Comparison of ENCODE assay signal across 16 cellular contexts in genomic region chr11:32911413-32911812, GRCh38. TPM values are rescaled to one million over a fixed set of nuclear protein-coding genes. Genes with fewer than 3 reads are reported as not detected.
A peak's percentile ranks its signal among the peaks of the same experiment; 100 is the strongest.
DNase-seq lines count a peak whose midpoint lies in the region; ATAC-seq and TF ChIP-seq lines count a peak whose summit lies in the region.
"Had no signal": no experiment of that assay in that cellular context is flagged by ENCODE, and none has a peak within 500 bp of the region (broad histone marks: within the 10 kb centered on the region; RNA-seq: fewer than 3 reads in every experiment).

No MANE protein-coding gene starts in this region.

- H2BK120ac ChIP-seq in mesendoderm (ENCODE audit: low read depth, low read length): no peak overlapping the region

- no peak overlapping the region for H3K4ac ChIP-seq in mesendoderm (ENCODE audit: low read depth, low read length)

- ATAC-seq in WTC11 (no peak), GM21381 (IDR thresholded peaks at IDR 0.05; ENCODE audit: unreplicated experiment) (no peak), left lobe of liver (no peak)

- H3K9ac ChIP-seq in mesendoderm (ENCODE audit: low read length): no peak overlapping the region

- no peak overlapping the region for H3K56ac ChIP-seq in mesendoderm (ENCODE audit: low read length)

- H3K4me1 Mint-ChIP-seq in WTC11: peaks cover 54% of the 10 kb centered on the region

- H3K4me3 ChIP-seq in Jurkat, Clone E6-1 (ENCODE audit: low read length): no peak overlapping the region
- H3K4me3 ChIP-seq in mesendoderm (ENCODE audit: low read length): no peak overlapping the region
- H3K4me3 ChIP-seq: HAP-1 had no signal

- no peak overlapping the region for H4K5ac ChIP-seq in mesendoderm (ENCODE audit: low read length)

- DNase-seq in Jurkat, Clone E6-1 (ENCODE audit: low read depth, low spot score): peak; percentile 35
- DNase-seq in WTC11 (ENCODE audit: low spot score) (no peak), mesendoderm (peak; percentile 60), left lobe of liver (ENCODE audit: low spot score) (no peak), nucleus accumbens (lab: John Stamatoyannopoulos, UW) (no peak)
- DNase-seq: C1 segment of cervical spinal cord; Calu3; CD4-positive, alpha-beta memory T cell; COR-L47; DMS53; DMS79 treated with DMSO at 0.1 percent for 48 hours; GF-D8; GOT3; HFFc6 had no signal

- no peak overlapping the region for H2BK15ac ChIP-seq in mesendoderm (replicated peaks; ENCODE audit: low read depth)

- H3K36me3 Mint-ChIP-seq in WTC11: peaks cover 20% of the 10 kb centered on the region

- peaks cover 4% of the 10 kb centered on the region for H3K4me1 ChIP-seq in mesendoderm (ENCODE audit: control insufficient read depth, low read depth, low read length)
- H3K4me1 ChIP-seq: HAP-1 had no signal

- TF ChIP-seq CTCF in WTC11 (IDR thresholded peaks at IDR 0.05): no peak

- H2BK5ac ChIP-seq in mesendoderm (ENCODE audit: low read length): no peak overlapping the region

- no CpG with 5 or more reads among the region's 3 CpGs for WGBS in mesendoderm (ENCODE audit: extremely low coverage, insufficient coverage, low lambda C conversion rate)

- H3K27ac ChIP-seq in mesendoderm (ENCODE audit: low read depth, low read length): no peak overlapping the region

- no peak overlapping the region for H3K4me2 ChIP-seq in mesendoderm (ENCODE audit: low read length)

- POLR2A ChIA-PET in WTC11 (lab: Charles Lee): no interaction called here

- H3K4me3 Mint-ChIP-seq in WTC11: no peak overlapping the region
- H3K4me3 Mint-ChIP-seq: HFFc6 had no signal

- no peak overlapping the region for H4K8ac ChIP-seq in mesendoderm (ENCODE audit: low read depth, low read length)

- H3K27me3 ChIP-seq in mesendoderm (ENCODE audit: insufficient read depth, low read length, poor library complexity): no peaks in the 10 kb centered on the region

- no peak overlapping the region for H3K18ac ChIP-seq in mesendoderm (ENCODE audit: low read length)

- peak overlapping the region; percentile 67 for H3K27ac Mint-ChIP-seq in WTC11
- H3K27ac Mint-ChIP-seq: HFFc6 had no signal

- no peaks in the 10 kb centered on the region for H3K9me3 Mint-ChIP-seq in WTC11
- H3K9me3 Mint-ChIP-seq: CD4-positive, alpha-beta memory T cell; HFFc6 had no signal

- no peak overlapping the region for H2AK5ac ChIP-seq in mesendoderm (ENCODE audit: low read length)

- no peaks in the 10 kb centered on the region for H3K36me3 ChIP-seq in mesendoderm (ENCODE audit: control insufficient read depth, insufficient read depth, low read length)
- H3K36me3 ChIP-seq: HAP-1 had no signal

- H3K23ac ChIP-seq in mesendoderm (ENCODE audit: low read length): no peak overlapping the region

- peaks cover 75% of the 10 kb centered on the region for H3K79me2 ChIP-seq in mesendoderm (ENCODE audit: control insufficient read depth, insufficient read depth, low read length)

- CTCF ChIA-PET in WTC11 (lab: Charles Lee): no interaction called here

- no peaks in the 10 kb centered on the region for H3K79me1 ChIP-seq in mesendoderm (ENCODE audit: low read length)

- no peaks in the 10 kb centered on the region for H3K27me3 Mint-ChIP-seq in WTC11 (ENCODE audit: low read depth)
- H3K27me3 Mint-ChIP-seq: CD4-positive, alpha-beta memory T cell had no signal

TF ChIP-seq in WTC11, 78 proteins besides CTCF, POLR2A, EP300 and RAD21:
- TF ChIP-seq TCF7 (CRISPR knock-in tag; IDR thresholded peaks at IDR 0.05; ENCODE audit: low read depth) (no peak), ZNF121 (CRISPR knock-in tag; IDR thresholded peaks at IDR 0.05) (no peak), USF1 (CRISPR knock-in tag; IDR thresholded peaks at IDR 0.05) (no peak), TEAD4 (CRISPR knock-in tag; IDR thresholded peaks at IDR 0.05) (no peak), ZNF138 (CRISPR knock-in tag; conservative IDR thresholded peaks at IDR 0.05) (no peak), MYBL2 (CRISPR knock-in tag; IDR thresholded peaks at IDR 0.05) (no peak)

RNA-seq across cellular contexts. Expression of gene QSER1, which starts 18.8 kb away (rescaled TPM):
- polyA plus RNA-seq in Jurkat, Clone E6-1 (2012; ENCODE audit: insufficient read depth, insufficient read length): 9.9 TPM
- 74.0 to 84.0 TPM (median 79.3 TPM) in 3 replicates for total RNA-seq in WTC11 (2021)
- 36.1 TPM for polyA plus RNA-seq in mesendoderm (2013, experiment 1 of 2)
- polyA plus RNA-seq in mesendoderm (2013, experiment 2 of 2): 36.3 TPM
- total RNA-seq in left lobe of liver: 7.3 TPM

Comparison
In these comparisons a context has a peak if more than half of its experiments do, and no peak if none do; other contexts are left out.
1. DNase-seq: peak in Jurkat, Clone E6-1 (single experiment) and mesendoderm (single experiment); none in WTC11 (single experiment), left lobe of liver (single experiment) and nucleus accumbens (0 of 56).